Comparison of ENCODE assay signal across 14 cellular contexts in the genomic region with DNA sequence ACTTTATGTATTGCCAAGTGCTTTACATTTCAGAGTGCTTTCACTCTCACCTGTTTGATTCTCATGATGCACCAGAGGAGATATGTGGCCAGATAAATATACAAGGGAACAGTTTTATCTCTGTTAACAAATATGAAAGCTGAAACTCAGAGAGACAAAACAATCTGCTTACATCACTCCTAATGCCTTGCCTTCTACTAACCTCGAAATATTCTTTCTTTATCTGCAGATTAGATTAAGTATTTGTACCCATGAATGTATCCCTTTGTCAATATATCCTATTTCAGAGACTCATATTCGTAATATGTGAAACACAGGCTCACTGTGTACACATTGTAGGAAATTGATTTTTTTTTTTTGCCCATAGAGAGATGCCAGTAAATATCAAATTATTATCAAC.
A peak's percentile ranks its signal among the peaks of the same experiment; 100 is the strongest.
DNase-seq lines count a peak whose midpoint lies in the region; ATAC-seq and TF ChIP-seq lines count a peak whose summit lies in the region.
"Had no signal": no experiment of that assay in that cellular context is flagged by ENCODE, and none has a peak within 500 bp of the region (broad histone marks: within the 10 kb centered on the region; RNA-seq: fewer than 3 reads in every experiment).

No MANE protein-coding gene starts in this region.

- H3K36me3 ChIP-seq in mucosa of descending colon (ENCODE audit: low read depth) (no peaks in the 10 kb centered on the region), stomach (no peaks in the 10 kb centered on the region)

- intact Hi-C loops in mucosa of descending colon (cut with DNase I, micrococcal nuclease) = no loop called here
- intact Hi-C loops in stomach (cut with DNase I; ENCODE audit: low total_unique reads) = no loop called here
- intact Hi-C loops in CD14-positive monocyte (cut with micrococcal nuclease) = no loop called here

- H3K4me1 ChIP-seq in mucosa of descending colon (ENCODE audit: low read depth) = peaks cover 7% of the 10 kb centered on the region
- peaks cover 0 to 22% (median 11%) of the 10 kb centered on the region in 4 donors for H3K4me1 ChIP-seq in stomach

- H3K27ac ChIP-seq in VCaP (peak overlapping the region; percentile 8; the same call in 1 of the 2 replicates), stomach (peak overlapping the region in 4 of 5 donors; percentile 38 to 76 (median 58))
- H3K27ac ChIP-seq: GM23248 had no signal

- no peak for TF ChIP-seq EP300 in stomach (IDR thresholded peaks at IDR 0.05)

- H3K4me3 ChIP-seq in mucosa of descending colon (no peak overlapping the region), stomach (no peak overlapping the region)
- H3K4me3 ChIP-seq: GM23248 had no signal

- H3K9me3 ChIP-seq in mucosa of descending colon = no peaks in the 10 kb centered on the region
- no peaks in the 10 kb centered on the region for H3K9me3 ChIP-seq in stomach

- peak; percentile 46 for ATAC-seq in mucosa of descending colon
- ATAC-seq in GM18520 (IDR thresholded peaks at IDR 0.05; ENCODE audit: unreplicated experiment) = no peak

- H3K4me3 Mint-ChIP-seq in CD14-positive monocyte = no peak overlapping the region
- H3K4me3 Mint-ChIP-seq: CD4-positive, alpha-beta T cell; CD8-positive, alpha-beta memory T cell had no signal

- no peaks in the 10 kb centered on the region for H3K4me1 Mint-ChIP-seq in CD14-positive monocyte
- H3K4me1 Mint-ChIP-seq: CD8-positive, alpha-beta memory T cell had no signal

- no peak for TF ChIP-seq POLR2A in stomach (IDR thresholded peaks at IDR 0.05)

- no peaks in the 10 kb centered on the region for H3K27me3 ChIP-seq in stomach

- H3K27me3 Mint-ChIP-seq in CD14-positive monocyte (ENCODE audit: low read depth in 3 of 3) = peaks cover 0 to 1% (median 0%) of the 10 kb centered on the region in 3 donors

- no peak overlapping the region for H3K27ac Mint-ChIP-seq in CD14-positive monocyte
- H3K27ac Mint-ChIP-seq: CD4-positive, alpha-beta T cell; CD8-positive, alpha-beta memory T cell had no signal

- no peak for TF ChIP-seq CTCF in VCaP (conservative IDR thresholded peaks at IDR 0.05)
- no peak for TF ChIP-seq CTCF in mucosa of descending colon (IDR thresholded peaks at IDR 0.05)
- TF ChIP-seq CTCF in stomach (IDR thresholded peaks at IDR 0.05) = no peak
- no peak for TF ChIP-seq CTCF in CD14-positive monocyte (IDR thresholded peaks at IDR 0.05)

- WGBS in stomach, 5 donors = 22 to 52% (median 33%) methylated on average over 2 of the region's 2 CpGs

- DNase-seq in mucosa of descending colon = no peak
- DNase-seq in stomach = no peak
- no peak for DNase-seq in CD1c-positive myeloid dendritic cell (ENCODE audit: extremely low spot score)
- DNase-seq in CD14-positive monocyte (ENCODE audit: low spot score) = no peak
- DNase-seq: C1 segment of cervical spinal cord; CD4-positive, alpha-beta T cell; CD8-positive, alpha-beta memory T cell; DMS 273 treated with DMSO at 0.1 percent for 48 hours; DND-41; GM23248; H7; HCEC 1CT had no signal

- H3K9me3 Mint-ChIP-seq in CD14-positive monocyte = peaks cover 0 to 6% (median 3%) of the 10 kb centered on the region in 7 donors

- no peaks in the 10 kb centered on the region for H3K36me3 Mint-ChIP-seq in CD14-positive monocyte
- H3K36me3 Mint-ChIP-seq: CD8-positive, alpha-beta memory T cell had no signal
